Comparison of ENCODE assay signal across 8 cellular contexts in genomic region chr18:23585897-23586248, GRCh38. TPM values are rescaled to one million over a fixed set of nuclear protein-coding genes. Genes with fewer than 3 reads are reported as not detected.
DNase-seq lines count a peak whose midpoint lies in the region; ATAC-seq and TF ChIP-seq lines count a peak whose summit lies in the region.

No MANE protein-coding gene starts in this region.

- H4K20me1 ChIP-seq in HCT116 (ENCODE audit: insufficient read depth), result no peaks in the 10 kb centered on the region

- no TSS peak for BruUV-seq in HCT116 (replicated peaks; lab: Mats Ljungman, UMichigan)

- peaks cover 5 to 23% of the 10 kb centered on the region in 2 experiments for H3K4me1 ChIP-seq in HCT116 (ENCODE audit: control insufficient read depth in 1 of 2, insufficient read depth in 2 of 2, low read length in 2 of 2)
- peaks cover 5% of the 10 kb centered on the region for H3K4me1 ChIP-seq in thymus (ENCODE audit: control insufficient read depth, insufficient read depth, low read length)

- TF ChIP-seq RAD21 in HCT116 (IDR thresholded peaks at IDR 0.05; ENCODE audit: low read depth), result no peak

- H3K27ac Mint-ChIP-seq in activated T-helper 2 cell treated with anti-CD3 and anti-CD28 coated beads, Interferon-gamma antibody, Interleukin-2, Interleukin-4, amounts not matched to agents 10 μg/mL and 5 μg/mL and 100 μg/mL, durations not matched to agents 14 hours and 24 hours and 36 hours, result peak overlapping the region; percentile 70

- H3K36me3 ChIP-seq in HCT116 (ENCODE audit: control insufficient read depth in 1 of 2, insufficient read depth in 2 of 2, low read length in 2 of 2) (no peaks in the 10 kb centered on the region), kidney epithelial cell (ENCODE audit: control insufficient read depth, insufficient read depth, low read length) (no peaks in the 10 kb centered on the region), thymus (ENCODE audit: control insufficient read depth, insufficient read depth) (no peaks in the 10 kb centered on the region)

- TF ChIP-seq CTCF in AG04450 (IDR thresholded peaks at IDR 0.05; ENCODE audit: low read depth, low read length), result no peak
- no peak for TF ChIP-seq CTCF in HCT116 (IDR thresholded peaks at IDR 0.05 in 2 of 3, conservative IDR thresholded peaks at IDR 0.05 in 1 of 3; ENCODE audit: borderline replicate concordance in 1 of 3, insufficient read depth in 1 of 3, low read depth in 2 of 3, low read length in 2 of 3)
- TF ChIP-seq CTCF in kidney epithelial cell (IDR thresholded peaks at IDR 0.05; ENCODE audit: insufficient read depth, low read length, poor library complexity, severe bottlenecking), result no peak

- peak overlapping the region; percentile 90 for H3K4me2 ChIP-seq in HCT116 (ENCODE audit: low read length)

- intact Hi-C loops in HCT116 (cut with micrococcal nuclease), result loop anchor here (2.0 to 5.0 kb wide), 2 partner anchors 89 to 133 kb away; partner anchors contain the start of gene RIOK3
- intact Hi-C loops in activated T-helper 2 cell treated with anti-CD3 and anti-CD28 coated beads, Interferon-gamma antibody, Interleukin-2, Interleukin-4, amounts not matched to agents 10 μg/mL and 5 μg/mL and 100 μg/mL, durations not matched to agents 14 hours and 24 hours and 36 hours (cut with micrococcal nuclease), result loop anchor here (1.0 to 5.0 kb wide), 6 partner anchors 13 to 653 kb away; partner anchors contain the start of genes RBBP8 and RIOK3

- no peaks in the 10 kb centered on the region for H3K9me2 ChIP-seq in HCT116 (ENCODE audit: insufficient read depth)

- H3K27me3 ChIP-seq in AG04450 (ENCODE audit: control insufficient read depth, insufficient read depth, low read length), result peaks cover 15% of the 10 kb centered on the region
- no peaks in the 10 kb centered on the region for H3K27me3 ChIP-seq in HCT116 (ENCODE audit: insufficient read depth, low read length)
- no peaks in the 10 kb centered on the region for H3K27me3 ChIP-seq in kidney epithelial cell (ENCODE audit: control insufficient read depth, insufficient read depth, low read length)
- H3K27me3 ChIP-seq in thymus (ENCODE audit: control insufficient read depth, insufficient read depth), result no peaks in the 10 kb centered on the region

- peaks cover 18% of the 10 kb centered on the region for H3K36me3 Mint-ChIP-seq in activated T-helper 2 cell treated with anti-CD3 and anti-CD28 coated beads, Interferon-gamma antibody, Interleukin-2, Interleukin-4, amounts not matched to agents 10 μg/mL and 5 μg/mL and 100 μg/mL, durations not matched to agents 14 hours and 24 hours and 36 hours (ENCODE audit: low read depth)

- H3K27me3 Mint-ChIP-seq in activated T-helper 2 cell treated with anti-CD3 and anti-CD28 coated beads, Interferon-gamma antibody, Interleukin-2, Interleukin-4, amounts not matched to agents 10 μg/mL and 5 μg/mL and 100 μg/mL, durations not matched to agents 14 hours and 24 hours and 36 hours (ENCODE audit: low read depth), result peaks cover 5% of the 10 kb centered on the region

- WGBS in thymus, result under 1% methylated on average over 14 of the region's 14 CpGs

- RAD21 ChIA-PET in HCT116 (lab: Charles Lee; ENCODE audit: low non-redundant PET in 1 of 2, low total read pairs in 2 of 2, uncharacterized antibody in 2 of 2, unreplicated experiment in 2 of 2), result interaction anchor here (0.7 kb wide), 2 partner anchors 86 to 117 kb away, joined by 3 read pairs; no protein-coding TSS in a partner anchor

- H3K27ac ChIP-seq in AG04450 (ENCODE audit: low read depth, low read length), result peak overlapping the region; percentile 21
- H3K27ac ChIP-seq in HCT116 (ENCODE audit: low read depth, low read length), result peak overlapping the region; percentile 95
- peak overlapping the region; percentile 81 for H3K27ac ChIP-seq in thymus (ENCODE audit: low read depth)

- DNase-seq in AG04450 (ENCODE audit: low read depth, low spot score) (no peak), HCT116 (ENCODE audit: low read depth, low spot score) (no peak), kidney epithelial cell (ENCODE audit: low read depth) (no peak), NCI-H345 treated with DMSO at 0.1 percent for 48 hours (lab: John Stamatoyannopoulos, UW; ENCODE audit: unreplicated experiment) (no peak)
- no peak for DNase-seq in activated T-helper 2 cell treated with anti-CD3 and anti-CD28 coated beads, Interferon-gamma antibody, Interleukin-2, Interleukin-4, amounts not matched to agents 10 μg/mL and 5 μg/mL and 100 μg/mL, durations not matched to agents 14 hours and 24 hours and 36 hours (ENCODE audit: low spot score)
- DNase-seq in activated effector memory CD4-positive, alpha-beta T cell treated with anti-CD3 and anti-CD28 coated beads, Interleukin-2, amount 50 U/mL, for 16 hours, result no peak
- no peak for DNase-seq in stimulated activated CD4-positive, alpha-beta T cell treated with anti-CD3 and anti-CD28 coated beads, Interleukin-2, amount 100 ng/mL, for 48 hours

- no peak overlapping the region for H2AFZ ChIP-seq in HCT116 (ENCODE audit: low read depth, low read length, poor library complexity, severe bottlenecking)

- H3K4me1 Mint-ChIP-seq in activated T-helper 2 cell treated with anti-CD3 and anti-CD28 coated beads, Interferon-gamma antibody, Interleukin-2, Interleukin-4, amounts not matched to agents 10 μg/mL and 5 μg/mL and 100 μg/mL, durations not matched to agents 14 hours and 24 hours and 36 hours (ENCODE audit: low read depth), result peaks cover 44% of the 10 kb centered on the region

- peak overlapping the region; percentile 92 for H3K4me3 Mint-ChIP-seq in activated T-helper 2 cell treated with anti-CD3 and anti-CD28 coated beads, Interferon-gamma antibody, Interleukin-2, Interleukin-4, amounts not matched to agents 10 μg/mL and 5 μg/mL and 100 μg/mL, durations not matched to agents 14 hours and 24 hours and 36 hours (ENCODE audit: low read depth)

- peaks cover 51% of the 10 kb centered on the region for H3K79me2 ChIP-seq in HCT116 (ENCODE audit: insufficient read depth, low read length)

- no peaks in the 10 kb centered on the region; the same call in 1 of the 2 replicates for H3K9me3 ChIP-seq in AG04450 (ENCODE audit: control insufficient read depth, insufficient read depth, low read length)
- H3K9me3 ChIP-seq in HCT116 (ENCODE audit: control insufficient read depth in 1 of 2, insufficient read depth in 1 of 2, low read depth in 1 of 2, low read length in 2 of 2), result no peaks in the 10 kb centered on the region
- no peaks in the 10 kb centered on the region for H3K9me3 ChIP-seq in thymus (ENCODE audit: control insufficient read depth)

- no peak; the same call in 1 of the 2 replicates for ATAC-seq in HCT116

- H3K9ac ChIP-seq in HCT116 (ENCODE audit: low read length), result peak overlapping the region; percentile 96

- CTCF ChIA-PET in AG04450 (lab: Charles Lee) (interaction anchor here (0.7 to 2.4 kb wide), 4 partner anchors 70 to 118 kb away, joined by 3 to 13 read pairs (median 4); no protein-coding TSS in a partner anchor), HCT116 (lab: Charles Lee) (interaction anchor here (2.5 kb wide), 1 partner anchor 117 kb away, joined by 6 read pairs; no protein-coding TSS in a partner anchor)

- POLR2A ChIA-PET in AG04450 (lab: Yijun Ruan, JAX), result no interaction called here
- POLR2A ChIA-PET in HCT116 (lab: Charles Lee), result no interaction called here

- H3K9me3 Mint-ChIP-seq in activated T-helper 2 cell treated with anti-CD3 and anti-CD28 coated beads, Interferon-gamma antibody, Interleukin-2, Interleukin-4, amounts not matched to agents 10 μg/mL and 5 μg/mL and 100 μg/mL, durations not matched to agents 14 hours and 24 hours and 36 hours, result no peaks in the 10 kb centered on the region

- TF ChIP-seq POLR2A in HCT116 (IDR thresholded peaks at IDR 0.05; ENCODE audit: borderline replicate concordance, extremely low read depth, insufficient read depth, insufficient read length), result no peak

- H3K4me3 ChIP-seq in AG04450 (ENCODE audit: low read depth, low read length) (peak overlapping the region; percentile 90), HCT116 (replicated peaks in 1 of 2; ENCODE audit: low read depth in 1 of 2, low read length in 2 of 2) (peak overlapping the region; percentile 80 to 89), kidney epithelial cell (ENCODE audit: low read depth, low read length) (peak overlapping the region; percentile 88), thymus (ENCODE audit: low read length) (peak overlapping the region; percentile 99)

TF ChIP-seq in HCT116, 20 proteins besides CTCF, POLR2A, EP300 and RAD21 (continues in another document):
- no peak for TF ChIP-seq EZH2phosphoT487 (IDR thresholded peaks at IDR 0.05; ENCODE audit: borderline replicate concordance)
- TF ChIP-seq MAX (IDR thresholded peaks at IDR 0.05), result no peak
- no peak for TF ChIP-seq YY1 (IDR thresholded peaks at IDR 0.05; ENCODE audit: extremely low read depth, insufficient replicate concordance, low read depth, low read length)
- TF ChIP-seq SRF (IDR thresholded peaks at IDR 0.05; ENCODE audit: low read depth), result no peak
- TF ChIP-seq POLR2AphosphoS5 (IDR thresholded peaks at IDR 0.05; ENCODE audit: low read depth, low read length), result no peak
- no peak for TF ChIP-seq SP1 (IDR thresholded peaks at IDR 0.05; ENCODE audit: low read depth)
- no peak for TF ChIP-seq CBX3 (IDR thresholded peaks at IDR 0.05; ENCODE audit: low read depth)
- no peak for TF ChIP-seq ELF1 (IDR thresholded peaks at IDR 0.05; ENCODE audit: borderline replicate concordance, low read depth)
- no peak for TF ChIP-seq CEBPB (IDR thresholded peaks at IDR 0.05; ENCODE audit: low read depth)
- TF ChIP-seq EZH2 (IDR thresholded peaks at IDR 0.05), result no peak

RNA-seq across cellular contexts. Expression of gene NPC1, which starts 0.4 kb away (rescaled TPM):
- 10.8 and 11.3 TPM in 2 replicates for polyA plus RNA-seq in AG04450 (2011; rRNA removed)
- 24.9 and 25.2 TPM in 2 replicates for polyA minus RNA-seq in AG04450 (2011; rRNA and poly(A)+ RNA removed)
- total RNA-seq in HCT116 (2021; ENCODE audit: unreplicated experiment), result 51.6 TPM
- 47.8 and 68.4 TPM in 2 replicates for polyA plus RNA-seq in HCT116 (2012)
- total RNA-seq in activated T-helper 2 cell treated with anti-CD3 and anti-CD28 coated beads, Interferon-gamma antibody, Interleukin-2, Interleukin-4, amounts not matched to agents 10 μg/mL and 5 μg/mL and 100 μg/mL, durations not matched to agents 14 hours and 24 hours and 36 hours, result 29.0 and 31.4 TPM in 2 replicates
- total RNA-seq in kidney epithelial cell, result 111 and 123 TPM in 2 replicates
- 19.8 TPM for polyA plus RNA-seq in thymus

Comparison
In these comparisons a context has a peak if more than half of its experiments do, and no peak if none do; other contexts are left out.
1. H3K27ac ChIP-seq: peak in every context shown above with its lines; median percentile 95 in HCT116; 81 in thymus; 21 in AG04450.